1 cellular context compared by ENCODE assay signal in genomic region chr11:12143461-12144258, GRCh38.
TF ChIP-seq lines count a peak whose summit lies in the region.

No MANE protein-coding gene starts in this region.

TF ChIP-seq in liver, 16 proteins besides CTCF, POLR2A, EP300 and RAD21 (continued from another document):
- TF ChIP-seq ZBTB33 (IDR thresholded peaks at IDR 0.05), result no peak
- peak; percentile 22 for TF ChIP-seq YY1 (IDR thresholded peaks at IDR 0.05)
- no peak for TF ChIP-seq MAX (IDR thresholded peaks at IDR 0.05)
- no peak for TF ChIP-seq RXRA (IDR thresholded peaks at IDR 0.05)
- peak in 1 of 2 donors; percentile 39 for TF ChIP-seq HNF4A (conservative IDR thresholded peaks at IDR 0.05)
- TF ChIP-seq TAF1 (conservative IDR thresholded peaks at IDR 0.05), result no peak
